ENCODE assay signal across 23 cellular contexts in the genomic region with DNA sequence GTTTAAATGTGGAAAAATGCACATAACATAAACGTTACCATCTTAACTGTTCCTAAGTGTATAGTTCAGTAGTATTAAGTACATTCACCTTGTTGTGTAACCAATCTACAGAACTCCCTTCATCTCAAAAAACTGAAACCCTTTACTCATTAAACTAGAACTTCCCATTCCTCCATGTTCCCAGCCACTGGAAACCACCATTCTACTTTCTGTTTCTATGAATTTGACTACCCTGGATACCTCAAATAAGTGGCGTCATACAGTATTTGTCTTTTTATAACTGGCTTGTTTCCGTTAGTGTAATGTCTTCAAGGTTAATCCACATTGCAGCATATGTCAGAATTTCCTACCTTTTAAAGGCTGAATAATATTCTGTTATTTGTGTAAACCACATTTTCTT. TPM values are rescaled to one million over a fixed set of nuclear protein-coding genes. Genes with fewer than 3 reads are reported as not detected.
DNase-seq lines count a peak whose midpoint lies in the region; ATAC-seq, FAIRE-seq and TF ChIP-seq lines count a peak whose summit lies in the region.
"Had no signal": no experiment of that assay in that cellular context is flagged by ENCODE, and none has a peak within 500 bp of the region (broad histone marks: within the 10 kb centered on the region; RNA-seq: fewer than 3 reads in every experiment).

No MANE protein-coding gene starts in this region.

- DNase-seq in GM12865 (ENCODE audit: low read depth) (peak; percentile 8), GM12891 (ENCODE audit: insufficient read length, low spot score) (no peak), WTC11 (ENCODE audit: low spot score) (no peak), DMS114 treated with DMSO at 0.1 percent for 48 hours (lab: John Stamatoyannopoulos, UW; ENCODE audit: unreplicated experiment) (no peak), GM13977 (ENCODE audit: low spot score) (no peak)
- DNase-seq: 8988T; ACHN; BE2C; C1 segment of cervical spinal cord; CD4-positive, alpha-beta memory T cell; CD4-positive, CD25-positive, alpha-beta regulatory T cell; CD8-positive, alpha-beta memory T cell; COR-L47; DMS 273 treated with DMSO at 0.1 percent for 48 hours; DMS79 treated with DMSO at 0.1 percent for 48 hours; GF-D8 had no signal

- no peak overlapping the region for H3K4me3 Mint-ChIP-seq in WTC11
- H3K4me3 Mint-ChIP-seq: CD14-positive monocyte; CD4-positive, alpha-beta memory T cell; CD4-positive, CD25-positive, alpha-beta regulatory T cell; CD8-positive, alpha-beta memory T cell had no signal

- peak; percentile 20 for FAIRE-seq in GM12891 (lab: Jason Lieb, UNC)
- FAIRE-seq: A204.1, G401.6, GM12892, GM19239 had no signal

- CTCF ChIA-PET in WTC11 (lab: Charles Lee): no interaction called here

- no peaks in the 10 kb centered on the region for H3K27me3 Mint-ChIP-seq in WTC11 (ENCODE audit: low read depth)
- H3K27me3 Mint-ChIP-seq: CD4-positive, alpha-beta memory T cell; CD4-positive, CD25-positive, alpha-beta regulatory T cell; CD8-positive, alpha-beta memory T cell had no signal

- POLR2A ChIA-PET in WTC11 (lab: Charles Lee): no interaction called here

- no peaks in the 10 kb centered on the region for H3K9me3 Mint-ChIP-seq in WTC11
- H3K9me3 Mint-ChIP-seq: CD8-positive, alpha-beta memory T cell had no signal

- H3K36me3 Mint-ChIP-seq in WTC11: 0 out of 2 replicates have a peak, but pooled peaks cover 3% of the 10 kb centered on the region

- ATAC-seq in WTC11: no peak
- no peak for ATAC-seq in GM19324 (IDR thresholded peaks at IDR 0.05; ENCODE audit: low FRiP score, unreplicated experiment)

- no peak for TF ChIP-seq POLR2A in GM12891 (IDR thresholded peaks at IDR 0.05; ENCODE audit: low read depth, low read length)

- in situ Hi-C loops in GM13977 (cut with MboI; ENCODE audit: low pct_unique_long_range_greater_than_20kb, low sequenced_read_pairs, unreplicated experiment): no loop called here

- peaks cover 23% of the 10 kb centered on the region for H3K4me1 Mint-ChIP-seq in WTC11
- H3K4me1 Mint-ChIP-seq: CD4-positive, alpha-beta memory T cell; CD8-positive, alpha-beta memory T cell had no signal

- peak overlapping the region; percentile 67; the same call in 1 of the 2 replicates for H3K27ac Mint-ChIP-seq in WTC11
- H3K27ac Mint-ChIP-seq: CD14-positive monocyte; CD4-positive, alpha-beta memory T cell; CD4-positive, CD25-positive, alpha-beta regulatory T cell; CD8-positive, alpha-beta memory T cell had no signal

- TF ChIP-seq CTCF in GM12865 (IDR thresholded peaks at IDR 0.05; ENCODE audit: insufficient read depth, low read depth, low read length, missing control alignments) (no peak), WTC11 (IDR thresholded peaks at IDR 0.05) (no peak), GM13977 (IDR thresholded peaks at IDR 0.05; ENCODE audit: extremely low read depth, insufficient read depth, missing control alignments) (no peak)

- H3K4me3 ChIP-seq in GM12865 (ENCODE audit: low read depth, low read length): no peak overlapping the region
- H3K4me3 ChIP-seq: BLaER1 had no signal

TF ChIP-seq in GM12891, 5 proteins besides CTCF, POLR2A, EP300 and RAD21:
- TF ChIP-seq TAF1 (IDR thresholded peaks at IDR 0.05; ENCODE audit: low read depth, low read length): no peak
- no peak for TF ChIP-seq POU2F2 (IDR thresholded peaks at IDR 0.05; ENCODE audit: low read depth, low read length)
- no peak for TF ChIP-seq SPI1 (IDR thresholded peaks at IDR 0.05; ENCODE audit: low read depth, low read length)
- TF ChIP-seq PAX5 (IDR thresholded peaks at IDR 0.05; ENCODE audit: insufficient read depth, low read length, severe bottlenecking): no peak
- no peak for TF ChIP-seq POLR2AphosphoS5 (IDR thresholded peaks at IDR 0.05; ENCODE audit: low read depth, low read length)
TF ChIP-seq in GM12891: peak in this region for 0.

TF ChIP-seq in WTC11, 78 proteins besides CTCF, POLR2A, EP300 and RAD21:
- TF ChIP-seq KAT7 (CRISPR knock-in tag; IDR thresholded peaks at IDR 0.05; ENCODE audit: borderline replicate concordance) (no peak), TEAD1 (CRISPR knock-in tag; IDR thresholded peaks at IDR 0.05) (no peak)
- TF ChIP-seq, protein P1, sequence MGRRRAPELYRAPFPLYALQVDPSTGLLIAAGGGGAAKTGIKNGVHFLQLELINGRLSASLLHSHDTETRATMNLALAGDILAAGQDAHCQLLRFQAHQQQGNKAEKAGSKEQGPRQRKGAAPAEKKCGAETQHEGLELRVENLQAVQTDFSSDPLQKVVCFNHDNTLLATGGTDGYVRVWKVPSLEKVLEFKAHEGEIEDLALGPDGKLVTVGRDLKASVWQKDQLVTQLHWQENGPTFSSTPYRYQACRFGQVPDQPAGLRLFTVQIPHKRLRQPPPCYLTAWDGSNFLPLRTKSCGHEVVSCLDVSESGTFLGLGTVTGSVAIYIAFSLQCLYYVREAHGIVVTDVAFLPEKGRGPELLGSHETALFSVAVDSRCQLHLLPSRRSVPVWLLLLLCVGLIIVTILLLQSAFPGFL (CRISPR knock-in tag; IDR thresholded peaks at IDR 0.05; ENCODE audit: borderline replicate concordance): no peak

RNA-seq across cellular contexts. Expression of a gene that starts 38.2 kb away (rescaled TPM):
- 6.9 TPM for polyA plus RNA-seq in GM12891 (2012; ENCODE audit: low read depth, missing spikeins)
- 33.6 to 39.0 TPM (median 35.4 TPM) in 3 replicates for total RNA-seq in WTC11 (2021)
